ENCODE assay signal across 1 cellular context in the genomic region with DNA sequence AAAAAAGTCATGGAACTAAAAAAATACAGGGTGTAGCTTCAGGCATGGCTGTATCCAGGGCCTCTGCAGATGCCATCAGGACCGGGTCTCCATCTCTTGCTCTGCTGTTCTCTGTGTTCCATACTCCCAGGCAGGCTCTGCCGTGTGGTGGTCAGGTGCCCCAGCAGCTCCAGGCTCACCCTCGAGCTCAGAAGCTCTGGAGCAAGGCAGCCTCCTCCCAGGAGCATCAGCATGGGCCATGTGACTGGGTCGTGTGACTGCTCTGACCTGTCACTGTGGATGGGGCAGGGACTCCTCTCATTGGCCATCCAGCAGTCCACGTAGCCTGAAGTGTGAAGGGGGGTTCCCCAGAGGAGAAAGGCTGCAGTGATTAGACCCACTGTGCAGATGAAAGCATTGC.
TF ChIP-seq lines count a peak whose summit lies in the region.

No MANE protein-coding gene starts in this region.

TF ChIP-seq in H1, 55 proteins besides CTCF, POLR2A, EP300 and RAD21:
- TF ChIP-seq POU5F1 (IDR thresholded peaks at IDR 0.05; ENCODE audit: low read depth, low read length), result no peak
- TF ChIP-seq, protein P1, sequence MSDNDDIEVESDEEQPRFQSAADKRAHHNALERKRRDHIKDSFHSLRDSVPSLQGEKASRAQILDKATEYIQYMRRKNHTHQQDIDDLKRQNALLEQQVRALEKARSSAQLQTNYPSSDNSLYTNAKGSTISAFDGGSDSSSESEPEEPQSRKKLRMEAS (IDR thresholded peaks at IDR 0.05), result peak; percentile 15; the same call in 1 of the 2 replicates
- TF ChIP-seq, protein P2, sequence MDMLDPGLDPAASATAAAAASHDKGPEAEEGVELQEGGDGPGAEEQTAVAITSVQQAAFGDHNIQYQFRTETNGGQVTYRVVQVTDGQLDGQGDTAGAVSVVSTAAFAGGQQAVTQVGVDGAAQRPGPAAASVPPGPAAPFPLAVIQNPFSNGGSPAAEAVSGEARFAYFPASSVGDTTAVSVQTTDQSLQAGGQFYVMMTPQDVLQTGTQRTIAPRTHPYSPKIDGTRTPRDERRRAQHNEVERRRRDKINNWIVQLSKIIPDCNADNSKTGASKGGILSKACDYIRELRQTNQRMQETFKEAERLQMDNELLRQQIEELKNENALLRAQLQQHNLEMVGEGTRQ (IDR thresholded peaks at IDR 0.05; ENCODE audit: low read length), result peak; percentile 42; the same call in 1 of the 2 replicates
